Comparison of ENCODE assay signal across 21 cellular contexts in genomic region chr14:61421212-61421923, GRCh38.
DNase-seq lines count a peak whose midpoint lies in the region; ATAC-seq lines count a peak whose summit lies in the region.
"Had no signal": no experiment of that assay in that cellular context is flagged by ENCODE, and none has a peak within 500 bp of the region (broad histone marks: within the 10 kb centered on the region; RNA-seq: fewer than 3 reads in every experiment).

No MANE protein-coding gene starts in this region.

- peaks cover 7% of the 10 kb centered on the region for H3K9me3 Mint-ChIP-seq in activated CD4-positive, alpha-beta T cell treated with anti-CD3 and anti-CD28 coated beads for 36 hours (ENCODE audit: low read depth)
- H3K9me3 Mint-ChIP-seq in naive thymus-derived CD4-positive, alpha-beta T cell = peaks cover 0 to 12% (median 0%) of the 10 kb centered on the region in 11 donors

- peak; percentile 33 for ATAC-seq in activated CD4-positive, alpha-beta T cell treated with anti-CD3 and anti-CD28 coated beads for 36 hours
- ATAC-seq in naive thymus-derived CD4-positive, alpha-beta T cell = no peak
- ATAC-seq in GM18520 (IDR thresholded peaks at IDR 0.05; ENCODE audit: unreplicated experiment) = no peak
- ATAC-seq: body of pancreas; heart left ventricle; K562; stimulated activated memory B cell treated with anti-CD40 and anti-IgM and Interleukin-4, amounts not matched to agents 10 μg/mL and 1 μg/mL and 100 μg/mL, for 72 hours had no signal

- peaks cover 75 to 77% of the 10 kb centered on the region in 2 donors for H3K4me1 ChIP-seq in naive thymus-derived CD4-positive, alpha-beta T cell (ENCODE audit: control insufficient read depth in 2 of 2, insufficient read depth in 2 of 2, low read length in 2 of 2)
- H3K4me1 ChIP-seq: SJCRH30 had no signal

- intact Hi-C loops in activated CD4-positive, alpha-beta T cell treated with anti-CD3 and anti-CD28 coated beads for 36 hours (cut with DNase I, micrococcal nuclease) = no loop called here
- intact Hi-C loops in naive thymus-derived CD4-positive, alpha-beta T cell (cut with micrococcal nuclease) = loop anchor here (1.0 to 2.0 kb wide), 2 partner anchors 8 to 17 kb away; no protein-coding TSS in a partner anchor

- no peak overlapping the region for H3K4me3 Mint-ChIP-seq in activated CD4-positive, alpha-beta T cell treated with anti-CD3 and anti-CD28 coated beads for 36 hours
- peak overlapping the region in 6 of 10 donors; percentile 4 to 77 (median 54) for H3K4me3 Mint-ChIP-seq in naive thymus-derived CD4-positive, alpha-beta T cell
- H3K4me3 Mint-ChIP-seq: neural progenitor cell; stimulated activated memory B cell treated with anti-CD40 and anti-IgM and Interleukin-4, amounts not matched to agents 10 μg/mL and 1 μg/mL and 100 μg/mL, for 72 hours had no signal

- H3K27ac ChIP-seq in KOPT-K1 (ENCODE audit: low read depth, low read length, poor library complexity, severe bottlenecking) = peak overlapping the region; percentile 91
- peak overlapping the region; percentile 32 for H3K27ac ChIP-seq in naive thymus-derived CD4-positive, alpha-beta T cell (ENCODE audit: low read depth, low read length)
- H3K27ac ChIP-seq: body of pancreas, HL-60, neural progenitor cell, SJCRH30 had no signal

- peaks cover 34% of the 10 kb centered on the region for H3K36me3 Mint-ChIP-seq in activated CD4-positive, alpha-beta T cell treated with anti-CD3 and anti-CD28 coated beads for 36 hours (ENCODE audit: low read depth)
- H3K36me3 Mint-ChIP-seq in naive thymus-derived CD4-positive, alpha-beta T cell = peaks cover 0 to 57% (median 25%) of the 10 kb centered on the region in 5 donors
- H3K36me3 Mint-ChIP-seq: neural progenitor cell had no signal

- peaks cover 23% of the 10 kb centered on the region for H3K9me3 ChIP-seq in KOPT-K1 (ENCODE audit: insufficient read depth, low read length, poor library complexity, severe bottlenecking)
- H3K9me3 ChIP-seq in naive thymus-derived CD4-positive, alpha-beta T cell (ENCODE audit: control insufficient read depth in 2 of 3, low read length in 3 of 3) = no peaks in the 10 kb centered on the region
- H3K9me3 ChIP-seq: body of pancreas, heart left ventricle, SJCRH30 had no signal

- peak overlapping the region; percentile 29 for H3K27ac Mint-ChIP-seq in activated CD4-positive, alpha-beta T cell treated with anti-CD3 and anti-CD28 coated beads for 36 hours
- peak overlapping the region in 6 of 9 donors; percentile 56 to 88 (median 83) for H3K27ac Mint-ChIP-seq in naive thymus-derived CD4-positive, alpha-beta T cell
- H3K27ac Mint-ChIP-seq: neural progenitor cell; stimulated activated memory B cell treated with anti-CD40 and anti-IgM and Interleukin-4, amounts not matched to agents 10 μg/mL and 1 μg/mL and 100 μg/mL, for 72 hours had no signal

- H3K4me3 ChIP-seq in naive thymus-derived CD4-positive, alpha-beta T cell (ENCODE audit: low read length) = no peak overlapping the region
- H3K4me3 ChIP-seq: body of pancreas, heart left ventricle, K562, neural progenitor cell, SJCRH30 had no signal

- no peak for DNase-seq in activated CD4-positive, alpha-beta T cell treated with anti-CD3 and anti-CD28 coated beads for 36 hours
- DNase-seq in activated CD4-positive, alpha-beta T cell treated with anti-CD3 and anti-CD28 coated beads, Interleukin-2, amount 50 U/mL, for 48 hours = no peak
- DNase-seq in amniotic epithelial cell (ENCODE audit: low read depth) (peak; percentile 58), islet precursor cell (no peak), NK-92 (lab: John Stamatoyannopoulos, UW; ENCODE audit: unreplicated experiment) (no peak)
- no peak for DNase-seq in naive thymus-derived CD4-positive, alpha-beta T cell
- DNase-seq: 8988T; body of pancreas; DMS79; heart left ventricle; NCI-H1048; NCI-H2107; NCI-H526; SJCRH30; stimulated activated CD4-positive, alpha-beta T cell treated with anti-CD3 and anti-CD28 coated beads, Interleukin-12 subunit alpha, Interleukin-12 subunit beta, amount 100 ng/mL, for 4 hours had no signal

- CTCF ChIA-PET in activated CD4-positive, alpha-beta T cell treated with anti-CD3 and anti-CD28 coated beads for 36 hours (lab: Charles Lee) = interaction anchor here (0.8 to 1.5 kb wide), 4 partner anchors 10 to 125 kb away, joined by 3 to 4 read pairs (median 4); no protein-coding TSS in a partner anchor
- CTCF ChIA-PET in naive thymus-derived CD4-positive, alpha-beta T cell (lab: Charles Lee) = interaction anchor here (0.7 to 1.6 kb wide), 4 partner anchors 10 to 15 kb away, joined by 3 to 4 read pairs (median 3); no protein-coding TSS in a partner anchor

- peaks cover 28% of the 10 kb centered on the region for H3K36me3 ChIP-seq in KOPT-K1 (ENCODE audit: insufficient read depth, low read length)
- no peaks in the 10 kb centered on the region for H3K36me3 ChIP-seq in naive thymus-derived CD4-positive, alpha-beta T cell (ENCODE audit: control insufficient read depth in 2 of 3, insufficient read depth in 3 of 3, low read length in 3 of 3)
- H3K36me3 ChIP-seq: heart left ventricle, neural progenitor cell, SJCRH30 had no signal

- H3K4me1 Mint-ChIP-seq in activated CD4-positive, alpha-beta T cell treated with anti-CD3 and anti-CD28 coated beads for 36 hours = peaks cover 32% of the 10 kb centered on the region
- peaks cover 14 to 97% (median 36%) of the 10 kb centered on the region in 7 donors for H3K4me1 Mint-ChIP-seq in naive thymus-derived CD4-positive, alpha-beta T cell
- H3K4me1 Mint-ChIP-seq: neural progenitor cell had no signal

- POLR2A ChIA-PET in activated CD4-positive, alpha-beta T cell treated with anti-CD3 and anti-CD28 coated beads for 36 hours (lab: Charles Lee) = interaction anchor here (1.2 kb wide), 1 partner anchor 19 kb away, joined by 4 read pairs; no protein-coding TSS in a partner anchor
- POLR2A ChIA-PET in naive thymus-derived CD4-positive, alpha-beta T cell (lab: Charles Lee) = interaction anchor here (0.6 to 2.4 kb wide), 8 partner anchors 10 to 21 kb away, joined by 3 to 10 read pairs (median 4); no protein-coding TSS in a partner anchor

- no peaks in the 10 kb centered on the region for H3K27me3 ChIP-seq in naive thymus-derived CD4-positive, alpha-beta T cell (ENCODE audit: control insufficient read depth in 2 of 2, insufficient read depth in 2 of 2, low read length in 2 of 2)
- H3K27me3 ChIP-seq: body of pancreas, heart left ventricle, neural progenitor cell, SJCRH30 had no signal

- no peaks in the 10 kb centered on the region for H3K27me3 Mint-ChIP-seq in activated CD4-positive, alpha-beta T cell treated with anti-CD3 and anti-CD28 coated beads for 36 hours
- no peaks in the 10 kb centered on the region for H3K27me3 Mint-ChIP-seq in naive thymus-derived CD4-positive, alpha-beta T cell

Comparison
In these comparisons a context has a peak if more than half of its experiments do, and no peak if none do; other contexts are left out.
1. intact Hi-C loops: an anchor here in naive thymus-derived CD4-positive, alpha-beta T cell (1.0 to 2.0 kb wide); none called in activated CD4-positive, alpha-beta T cell treated with anti-CD3 and anti-CD28 coated beads for 36 hours.